In genomic region chr15:40928351-40928974, GRCh38 we compare ENCODE assay signal across 8 cellular contexts. TPM values are rescaled to one million over a fixed set of nuclear protein-coding genes. Genes with fewer than 3 reads are reported as not detected.
A peak's percentile ranks its signal among the peaks of the same experiment; 100 is the strongest.
DNase-seq lines count a peak whose midpoint lies in the region; ATAC-seq and TF ChIP-seq lines count a peak whose summit lies in the region.

No MANE protein-coding gene starts in this region.

- no peak overlapping the region for H3K56ac ChIP-seq in H9 (ENCODE audit: insufficient read length, low read depth, low read length)

- H3K18ac ChIP-seq in H9 (ENCODE audit: insufficient read length, low read depth, low read length) = no peak overlapping the region

- no peak overlapping the region for H3K14ac ChIP-seq in H9 (ENCODE audit: insufficient read depth, low read length)

- WGBS in H9 (ENCODE audit: extremely low coverage, insufficient read length, low lambda C conversion rate) = no CpG with 5 or more reads among the region's 34 CpGs

- H3K27ac ChIP-seq in H9 (ENCODE audit: insufficient read length, low read depth, low read length) = no peak overlapping the region

- H3K9ac ChIP-seq in H9 (ENCODE audit: extremely low read depth, insufficient read length, low read length) = no peak overlapping the region

- no peak overlapping the region for H3T11ph ChIP-seq in H9 (ENCODE audit: low read length)

- no peaks in the 10 kb centered on the region for H4K20me1 ChIP-seq in H9 (ENCODE audit: control insufficient read depth, insufficient read depth, insufficient read length)

- peaks cover 3% of the 10 kb centered on the region; the same call in 1 of the 2 replicates for H3K4me1 ChIP-seq in H9 (ENCODE audit: insufficient read depth, low read length)

- H2BK20ac ChIP-seq in H9 (ENCODE audit: low read depth, low read length, poor library complexity, severe bottlenecking) = no peak overlapping the region

- H3K23ac ChIP-seq in H9 (ENCODE audit: insufficient read length, low read depth, low read length) = no peak overlapping the region

- no peak overlapping the region for H2BK5ac ChIP-seq in H9 (ENCODE audit: insufficient read length, low read length)

- peaks cover 100% of the 10 kb centered on the region for H3K27me3 Mint-ChIP-seq in H9 (ENCODE audit: low read depth)
- H3K27me3 Mint-ChIP-seq in naive thymus-derived CD8-positive, alpha-beta T cell = peaks cover 22 to 73% (median 51%) of the 10 kb centered on the region in 5 donors

- H4K91ac ChIP-seq in H9 (ENCODE audit: insufficient read length, low read depth, low read length) = no peak overlapping the region

- H3K79me1 ChIP-seq in H9 (ENCODE audit: insufficient read depth, low read depth, low read length, poor library complexity, severe bottlenecking) = no peaks in the 10 kb centered on the region

- DNase-seq in H9 (peak; percentile 85), NCI-H2196 treated with DMSO at 0.1 percent for 48 hours (lab: John Stamatoyannopoulos, UW; ENCODE audit: unreplicated experiment) (peak; percentile 19), cerebellar cortex (ENCODE audit: low spot score) (peak; percentile 63), AG08395 (ENCODE audit: low spot score) (no peak), hepatic stellate cell (ENCODE audit: low spot score) (no peak)
- no peak for DNase-seq in naive thymus-derived CD8-positive, alpha-beta T cell

- peak overlapping the region; percentile 58 to 87 for H3K4me3 Mint-ChIP-seq in H9
- peak overlapping the region; percentile 73 to 90 (median 84) for H3K4me3 Mint-ChIP-seq in naive thymus-derived CD8-positive, alpha-beta T cell

- peaks cover 31 to 44% of the 10 kb centered on the region in 2 experiments for H3K4me1 Mint-ChIP-seq in H9
- H3K4me1 Mint-ChIP-seq in naive thymus-derived CD8-positive, alpha-beta T cell = peaks cover 23 to 66% (median 55%) of the 10 kb centered on the region in 4 donors

- peaks cover 35% of the 10 kb centered on the region for H3K23me2 ChIP-seq in H9 (ENCODE audit: insufficient read length, low read depth, low read length, poor library complexity, severe bottlenecking)

- no peaks in the 10 kb centered on the region for H3K79me2 ChIP-seq in H9 (ENCODE audit: insufficient read depth, low read length)

- H3K4ac ChIP-seq in H9 (ENCODE audit: low read depth, low read length) = no peak overlapping the region

- no peak overlapping the region for H2AFZ ChIP-seq in H9 (ENCODE audit: low read length)

- peaks cover 3% of the 10 kb centered on the region in 2 experiments; a peak in 4 of 5 replicates for H3K9me3 Mint-ChIP-seq in H9
- no peaks in the 10 kb centered on the region for H3K9me3 Mint-ChIP-seq in naive thymus-derived CD8-positive, alpha-beta T cell

- H4K8ac ChIP-seq in H9 (replicated peaks; ENCODE audit: insufficient read length, low read depth, low read length) = no peak overlapping the region

- H2AK5ac ChIP-seq in H9 (ENCODE audit: insufficient read length, low read length) = no peak overlapping the region

- H2BK120ac ChIP-seq in H9 (ENCODE audit: low read depth, low read length, poor library complexity, severe bottlenecking) = no peak overlapping the region

- no peak overlapping the region for H2BK15ac ChIP-seq in H9 (ENCODE audit: low read depth, low read length)

- H3K36me3 Mint-ChIP-seq in H9 (ENCODE audit: insufficient read depth in 1 of 3, low read depth in 3 of 3) = no peaks in the 10 kb centered on the region; a peak in 1 of 7 replicates
- no peaks in the 10 kb centered on the region for H3K36me3 Mint-ChIP-seq in naive thymus-derived CD8-positive, alpha-beta T cell

- peak overlapping the region; percentile 68 for H3K4me2 ChIP-seq in H9 (ENCODE audit: insufficient read depth, insufficient read length, low read length)

- H3K27ac Mint-ChIP-seq in H9 = no peak overlapping the region
- H3K27ac Mint-ChIP-seq in naive thymus-derived CD8-positive, alpha-beta T cell = no peak overlapping the region

- POLR2A ChIA-PET in naive thymus-derived CD8-positive, alpha-beta T cell (lab: Charles Lee) = interaction anchor here (0.6 to 6.9 kb wide), 7 partner anchors 9 to 260 kb away, joined by 3 to 50 read pairs (median 4); no protein-coding TSS in a partner anchor

- no peaks in the 10 kb centered on the region for H3K9me3 ChIP-seq in H9 (ENCODE audit: control insufficient read depth, low read depth, low read length)

- peak; percentile 45 to 50 for ATAC-seq in naive thymus-derived CD8-positive, alpha-beta T cell
- no peak for ATAC-seq in HG03520 (IDR thresholded peaks at IDR 0.05; ENCODE audit: unreplicated experiment)
- no peak for ATAC-seq in GM21786 (IDR thresholded peaks at IDR 0.05; ENCODE audit: unreplicated experiment)

- no peak for TF ChIP-seq CTCF in H9 (conservative IDR thresholded peaks at IDR 0.05)

- H4K5ac ChIP-seq in H9 (ENCODE audit: insufficient read length, low read depth, low read length) = no peak overlapping the region

- H2BK12ac ChIP-seq in H9 (ENCODE audit: insufficient read length, low read depth, low read length) = no peak overlapping the region

- H3K27me3 ChIP-seq in H9 (ENCODE audit: insufficient read depth, low read length) = peaks cover 61% of the 10 kb centered on the region

RNA-seq across cellular contexts. Expression of gene DLL4, which starts 0.7 kb away (rescaled TPM):
- total RNA-seq in H9 (2021) = 0.28 and 0.35 TPM in 2 replicates
- under 1 TPM in 1 of 2 experiments, not detected in 1; 0.16 TPM for total RNA-seq in naive thymus-derived CD8-positive, alpha-beta T cell
- not detected for polyA plus RNA-seq in naive thymus-derived CD8-positive, alpha-beta T cell

RNA-seq across cellular contexts. Expression of gene CHAC1, which starts 24.8 kb away (rescaled TPM):
- 47.2 and 48.7 TPM in 2 replicates for total RNA-seq in H9 (2021)
- 1 to 10 TPM; 8.9 to 9.2 TPM for total RNA-seq in naive thymus-derived CD8-positive, alpha-beta T cell
- not detected for polyA plus RNA-seq in naive thymus-derived CD8-positive, alpha-beta T cell

RNA-seq across cellular contexts. Expression of gene VPS18, which starts 34.2 kb away (rescaled TPM):
- total RNA-seq in H9 (2021) = 45.0 and 46.1 TPM in 2 replicates
- total RNA-seq in naive thymus-derived CD8-positive, alpha-beta T cell = 10 to 100 TPM; 20.4 to 20.7 TPM
- 10 to 100 TPM; 11.1 to 19.2 (median 15.0) TPM for polyA plus RNA-seq in naive thymus-derived CD8-positive, alpha-beta T cell

RNA-seq across cellular contexts. Expression of gene RHOV, which starts 54.4 kb away (rescaled TPM):
- 3.9 and 4.3 TPM in 2 replicates for total RNA-seq in H9 (2021)
- total RNA-seq in naive thymus-derived CD8-positive, alpha-beta T cell = not detected
- not detected for polyA plus RNA-seq in naive thymus-derived CD8-positive, alpha-beta T cell

Comparison
In these comparisons a context has a peak if more than half of its experiments do, and no peak if none do; other contexts are left out.
1. DNase-seq: peak in H9 (single experiment), NCI-H2196 treated with DMSO at 0.1 percent for 48 hours (single experiment) and cerebellar cortex (single experiment); none in naive thymus-derived CD8-positive, alpha-beta T cell (0 of 10), AG08395 (single experiment) and hepatic stellate cell (single experiment).
2. ATAC-seq: peak in naive thymus-derived CD8-positive, alpha-beta T cell (2 of 2); none in HG03520 (single experiment) and GM21786 (single experiment).